ENCODE assay signal across 8 cellular contexts in the genomic region with DNA sequence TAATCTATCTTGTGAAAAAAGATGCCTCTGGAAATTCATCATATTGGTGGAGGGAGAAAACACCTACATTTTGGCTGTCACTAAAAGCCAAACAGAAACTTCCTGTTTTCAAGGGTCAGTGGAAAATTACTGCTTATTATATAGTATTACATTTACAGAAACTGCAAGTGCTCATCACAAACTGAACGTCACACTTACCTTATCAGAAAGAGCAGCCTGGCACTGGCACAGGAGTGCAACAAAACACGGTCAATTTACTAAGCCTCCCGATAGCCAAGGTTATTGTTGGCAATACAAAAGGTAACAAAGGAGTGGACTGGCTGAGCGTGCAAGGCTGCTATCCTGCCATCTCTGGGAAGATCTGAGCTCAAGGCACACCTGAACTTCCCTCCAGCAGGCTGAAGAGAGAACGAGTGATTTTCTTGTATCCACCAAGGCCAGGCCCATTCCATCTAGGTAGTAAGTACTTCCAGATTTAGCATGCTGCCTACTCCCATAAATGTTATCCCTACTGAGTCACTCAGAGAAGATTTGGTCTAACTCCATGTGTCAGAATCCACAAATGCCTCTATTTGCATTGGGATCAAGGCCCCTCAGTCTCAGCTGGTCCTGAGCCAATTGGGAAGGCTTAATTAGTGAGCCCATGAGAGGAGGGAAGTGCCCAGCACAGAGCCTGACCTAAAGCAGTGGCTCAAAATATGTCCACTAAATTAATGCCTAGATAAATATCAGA.
DNase-seq lines count a peak whose midpoint lies in the region; ATAC-seq and TF ChIP-seq lines count a peak whose summit lies in the region.

No MANE protein-coding gene starts in this region.

- no peak for ATAC-seq in GM21390 (IDR thresholded peaks at IDR 0.05; ENCODE audit: unreplicated experiment)

- intact Hi-C loops in CD14-positive monocyte (cut with micrococcal nuclease): no loop called here

- H3K36me3 Mint-ChIP-seq in HFFc6 (ENCODE audit: low read depth): peaks cover 5% of the 10 kb centered on the region; the same call in 1 of the 2 replicates
- H3K36me3 Mint-ChIP-seq in CD14-positive monocyte: no peaks in the 10 kb centered on the region

- H3K9me3 Mint-ChIP-seq in HFFc6: no peaks in the 10 kb centered on the region
- no peaks in the 10 kb centered on the region for H3K9me3 Mint-ChIP-seq in CD14-positive monocyte

- H3K4me3 ChIP-seq in SJCRH30: no peak overlapping the region
- H3K4me3 ChIP-seq in fibroblast of villous mesenchyme (ENCODE audit: low read depth, low read length): no peak overlapping the region

- H3K4me1 ChIP-seq in SJCRH30: peaks cover 9% of the 10 kb centered on the region

- H3K4me3 Mint-ChIP-seq in HFFc6 (peak overlapping the region; percentile 56), CD14-positive monocyte (no peak overlapping the region)

- H3K36me3 ChIP-seq in SJCRH30: no peaks in the 10 kb centered on the region

- no peaks in the 10 kb centered on the region; the same call in 1 of the 2 replicates for H3K9me3 ChIP-seq in SJCRH30 (replicated peaks)

- H3K27me3 Mint-ChIP-seq in HFFc6 (ENCODE audit: insufficient read depth) (no peaks in the 10 kb centered on the region), CD14-positive monocyte (ENCODE audit: low read depth in 3 of 3) (peaks cover 0 to 3% (median 0%) of the 10 kb centered on the region in 3 donors)

- no peak overlapping the region for H3K27ac ChIP-seq in SJCRH30

- peaks cover 61% of the 10 kb centered on the region for H3K4me1 Mint-ChIP-seq in HFFc6 (ENCODE audit: low read depth)
- H3K4me1 Mint-ChIP-seq in CD14-positive monocyte: peaks cover 3% of the 10 kb centered on the region

- H3K27ac Mint-ChIP-seq in HFFc6 (peak overlapping the region; percentile 65), CD14-positive monocyte (peak overlapping the region in 1 of 7 donors; percentile 68)

- TF ChIP-seq CTCF in HFFc6 (IDR thresholded peaks at IDR 0.05): no peak
- no peak for TF ChIP-seq CTCF in fibroblast of villous mesenchyme (IDR thresholded peaks at IDR 0.05; ENCODE audit: insufficient read depth, low read depth, low read length)
- no peak for TF ChIP-seq CTCF in CD14-positive monocyte (IDR thresholded peaks at IDR 0.05)

- no peaks in the 10 kb centered on the region for H3K27me3 ChIP-seq in SJCRH30

- DNase-seq in EH (ENCODE audit: low read depth): peak; percentile 83
- peak; percentile 73 for DNase-seq in HFFc6
- DNase-seq in SJCRH30: peak; percentile 21 to 37
- peak; percentile 34 for DNase-seq in fibroblast of villous mesenchyme (ENCODE audit: low read depth)
- no peak for DNase-seq in GDM1 (lab: John Stamatoyannopoulos, UW)
- no peak for DNase-seq in CD14-positive monocyte (ENCODE audit: low spot score)
- no peak for DNase-seq in HK-2 (ENCODE audit: unreplicated experiment)

Comparison
In these comparisons a context has a peak if more than half of its experiments do, and no peak if none do; other contexts are left out.
1. DNase-seq: peak in EH (single experiment), HFFc6 (single experiment), SJCRH30 (2 of 2) and fibroblast of villous mesenchyme (single experiment); none in GDM1 (single experiment), CD14-positive monocyte (single experiment) and HK-2 (single experiment).